In genomic region chr1:234613128-234613875, GRCh38 we compare ENCODE assay signal across 8 cellular contexts. TPM values are rescaled to one million over a fixed set of nuclear protein-coding genes. Genes with fewer than 3 reads are reported as not detected.
DNase-seq lines count a peak whose midpoint lies in the region; ATAC-seq, FAIRE-seq and TF ChIP-seq lines count a peak whose summit lies in the region.

No MANE protein-coding gene starts in this region.

- in situ Hi-C loops in HepG2 (cut with HindIII; ENCODE audit: extremely low pct_ligation_motif_present, low pct_unique_long_range_greater_than_20kb): loop anchor here (5.0 kb wide), 4 partner anchors 104 to 459 kb away; no protein-coding TSS in a partner anchor

- CTCF ChIA-PET in HepG2 (lab: Yijun Ruan, JAX; ENCODE audit: low intra/inter-chr PET ratio, low total read pairs): no interaction called here

- H3K27me3 ChIP-seq in adrenal gland (no peaks in the 10 kb centered on the region), HepG2 (ENCODE audit: control insufficient read depth in 1 of 2, insufficient read depth in 2 of 2, low read length in 2 of 2) (no peaks in the 10 kb centered on the region; a peak in 1 of 5 replicates), testis (no peaks in the 10 kb centered on the region)

- POLR2A ChIA-PET in HepG2 (lab: Yijun Ruan, JAX): interaction anchor here (0.7 to 9.7 kb wide), 45 partner anchors 8 to 470 kb away, joined by 3 to 1137 read pairs (median 15); no protein-coding TSS in a partner anchor

- WGBS in adrenal gland, 4 donors: 13 to 18% (median 17%) methylated on average over 12 of the region's 12 CpGs
- WGBS in HepG2 (ENCODE audit: low lambda C conversion rate): 2% methylated on average over 12 of the region's 12 CpGs
- 21 to 26% methylated on average over 12 of the region's 12 CpGs for WGBS in testis, 2 donors

- H3K79me2 ChIP-seq in HepG2 (ENCODE audit: insufficient read depth, low read length): peaks cover 10% of the 10 kb centered on the region

- intact Hi-C loops in adrenal gland (cut with DNase I) (loop anchor here (5.0 kb wide), 2 partner anchors 109 to 364 kb away; no protein-coding TSS in a partner anchor), HepG2 (cut with micrococcal nuclease; ENCODE audit: unreplicated experiment) (loop anchor here (2.0 to 5.0 kb wide), 4 partner anchors 69 to 469 kb away; no protein-coding TSS in a partner anchor), testis (cut with DNase I; ENCODE audit: low total_unique reads) (loop anchor here (2.0 to 10.0 kb wide), 3 partner anchors 111 to 469 kb away; no protein-coding TSS in a partner anchor)

- H3K36me3 ChIP-seq in adrenal gland (replicated peaks in 1 of 2) (peaks cover 0 to 4% of the 10 kb centered on the region in 2 donors), HepG2 (replicated peaks in 1 of 2; ENCODE audit: control insufficient read depth in 1 of 2, insufficient read depth in 2 of 2, low read length in 2 of 2) (no peaks in the 10 kb centered on the region), testis (ENCODE audit: low read depth, missing control alignments) (no peaks in the 10 kb centered on the region)

- DNase-seq in NCI-H748 (lab: John Stamatoyannopoulos, UW; ENCODE audit: unreplicated experiment): peak; percentile 47
- DNase-seq in NCI-H748 treated with DMSO at 0.1 percent for 48 hours (lab: John Stamatoyannopoulos, UW): no peak
- DNase-seq in NCI-H345 treated with DMSO at 0.1 percent for 48 hours (lab: John Stamatoyannopoulos, UW; ENCODE audit: unreplicated experiment): peak; percentile 73
- DNase-seq in adrenal gland: peak in 2 of 7 donors; percentile 30 to 32
- peak; percentile 55 for DNase-seq in HepG2 (ENCODE audit: low spot score)
- DNase-seq in testis: no peak
- no peak for DNase-seq in NCI-H1930 (lab: John Stamatoyannopoulos, UW)

- BruUV-seq in HepG2 (replicated peaks; lab: Mats Ljungman, UMichigan): TSS peak; percentile 91

- ATAC-seq in HepG2 (no peak), GM19324 (IDR thresholded peaks at IDR 0.05; ENCODE audit: low FRiP score, unreplicated experiment) (no peak)

- no peaks in the 10 kb centered on the region for H3K9me3 ChIP-seq in adrenal gland (replicated peaks in 1 of 3)
- no peaks in the 10 kb centered on the region for H3K9me3 ChIP-seq in HepG2 (ENCODE audit: low read length)
- no peaks in the 10 kb centered on the region for H3K9me3 ChIP-seq in testis

- H3K4me3 ChIP-seq in adrenal gland (peak overlapping the region in 1 of 4 donors; percentile 48), HepG2 (replicated peaks in 1 of 3; ENCODE audit: insufficient read depth in 1 of 3, low read depth in 2 of 3, low read length in 3 of 3) (peak overlapping the region; percentile 8 to 54 (median 16); a peak in 5 of 6 replicates), testis (peak overlapping the region in 1 of 2 donors; percentile 61)

- peak overlapping the region; percentile 93 for H3K9ac ChIP-seq in HepG2 (ENCODE audit: insufficient read depth, low read depth, low read length)

- H3K4me1 ChIP-seq in adrenal gland (replicated peaks in 1 of 2) (peaks cover 31 to 35% of the 10 kb centered on the region in 2 donors), HepG2 (ENCODE audit: insufficient read depth, low read length) (peaks cover 74% of the 10 kb centered on the region), testis (peaks cover 36% of the 10 kb centered on the region)

- TF ChIP-seq CTCF in adrenal gland (IDR thresholded peaks at IDR 0.05) (no peak), HepG2 (CRISPR knock-in tag; IDR thresholded peaks at IDR 0.05) (no peak), testis (IDR thresholded peaks at IDR 0.05) (no peak)

- peak overlapping the region; percentile 97 to 100 (median 100) for H3K27ac ChIP-seq in adrenal gland
- H3K27ac ChIP-seq in HepG2 (ENCODE audit: extremely low read length, insufficient read depth, low read length): peak overlapping the region; percentile 99
- peak overlapping the region; percentile 89 to 97 for H3K27ac ChIP-seq in testis

- H2AFZ ChIP-seq in HepG2 (ENCODE audit: low read length): no peak overlapping the region

- TF ChIP-seq POLR2A in adrenal gland (IDR thresholded peaks at IDR 0.05) (no peak), HepG2 (IDR thresholded peaks at IDR 0.05; ENCODE audit: insufficient read depth in 1 of 2, low read depth in 2 of 2, low read length in 2 of 2) (peak in 1 of 2 experiments; percentile 80; a peak in 2 of 4 replicates), testis (IDR thresholded peaks at IDR 0.05) (no peak)

- H3K4me2 ChIP-seq in HepG2 (ENCODE audit: low read depth, low read length): peak overlapping the region; percentile 97

- no peak for FAIRE-seq in HepG2 (lab: Jason Lieb, UNC)

- H4K20me1 ChIP-seq in HepG2 (ENCODE audit: insufficient read depth, low read length): no peaks in the 10 kb centered on the region

- peak in 1 of 2 experiments; percentile 77; a peak in 2 of 4 replicates for TF ChIP-seq EP300 in HepG2 (IDR thresholded peaks at IDR 0.05; ENCODE audit: low read depth in 2 of 2, low read length in 2 of 2)
- TF ChIP-seq EP300 in HepG2 (CRISPR knock-in tag; IDR thresholded peaks at IDR 0.05; ENCODE audit: borderline replicate concordance): peak; percentile 71; the same call in 1 of the 2 replicates

- no peak for TF ChIP-seq RAD21 in HepG2 (CRISPR knock-in tag; IDR thresholded peaks at IDR 0.05)

TF ChIP-seq in HepG2, 621 proteins besides CTCF, POLR2A, EP300 and RAD21 (continues in another document):
- no peak for TF ChIP-seq NR2F2 (IDR thresholded peaks at IDR 0.05; ENCODE audit: borderline replicate concordance, low read depth)
- TF ChIP-seq BCL6 (CRISPR knock-in tag; IDR thresholded peaks at IDR 0.05): peak; percentile 69
- TF ChIP-seq ZFP82 (CRISPR knock-in tag; IDR thresholded peaks at IDR 0.05; ENCODE audit: borderline replicate concordance): 0 out of 2 replicates have a peak, but pooled peaks have one; percentile 21
- no peak for TF ChIP-seq KDM2A (CRISPR knock-in tag; IDR thresholded peaks at IDR 0.05; ENCODE audit: borderline replicate concordance, low read depth)
- TF ChIP-seq ZNF816 (CRISPR knock-in tag; IDR thresholded peaks at IDR 0.05; ENCODE audit: borderline replicate concordance): peak; percentile 35; the same call in 1 of the 2 replicates
- TF ChIP-seq RBM22 (optimal IDR thresholded peaks at IDR 0.05; ENCODE audit: low read length): peak; percentile 98
- peak; percentile 33 for TF ChIP-seq ZNF18 (CRISPR knock-in tag; IDR thresholded peaks at IDR 0.05; ENCODE audit: insufficient replicate concordance)

RNA-seq across cellular contexts. Expression of gene IRF2BP2, which starts 3.3 kb away (rescaled TPM):
- total RNA-seq in adrenal gland (100 to 1,000 TPM in 4 of 8 donors, 10 to 100 TPM in 4; 66.5 to 182 (median 102) TPM), HepG2 (2016; rRNA removed; fragmentation: Illumina TruSeq; extraction: Trizol) (127 and 147 TPM in 2 replicates), testis (10 to 100 TPM; 82.0 to 96.6 TPM)
- polyA plus RNA-seq in adrenal gland (10 to 100 TPM; 47.2 to 87.6 (median 67.4) TPM), HepG2 (2011; rRNA removed) (140 and 180 TPM in 2 replicates), testis (ENCODE audit: insufficient read depth, low read depth, low replicate concordance) (100 TPM)
- total RNA-seq in HepG2 (2016; cell fraction: cytosol; rRNA removed; fragmentation: Illumina TruSeq; extraction: Trizol; ENCODE audit: low read depth): 25.1 and 26.8 TPM in 2 replicates
- 104 and 154 TPM in 2 replicates for total RNA-seq in HepG2 (2016; cell fraction: insoluble cytoplasmic fraction; rRNA removed; fragmentation: Illumina TruSeq; extraction: Trizol)
- total RNA-seq in HepG2 (2016; cell fraction: membrane; rRNA removed; fragmentation: Illumina TruSeq; extraction: Trizol): 85.2 and 85.5 TPM in 2 replicates
- 132 and 141 TPM in 2 replicates for total RNA-seq in HepG2 (2016; cell fraction: nucleus; rRNA removed; fragmentation: Illumina TruSeq; extraction: Trizol)
- polyA plus RNA-seq in HepG2 (2011; cell fraction: cytosol; rRNA removed): 82.1 and 111 TPM in 2 replicates
- 491 and 557 TPM in 2 replicates for polyA plus RNA-seq in HepG2 (2011; cell fraction: nucleus; rRNA removed)
- 136 and 153 TPM in 2 replicates for polyA plus RNA-seq in HepG2 (2012)
- polyA plus RNA-seq in HepG2 (2016; cell fraction: cytosol; fragmentation: Illumina TruSeq; extraction: Trizol; ENCODE audit: low read depth): 22.4 and 23.1 TPM in 2 replicates
- polyA plus RNA-seq in HepG2 (2016; cell fraction: insoluble cytoplasmic fraction; fragmentation: Illumina TruSeq; extraction: Trizol; ENCODE audit: low read depth): 127 and 168 TPM in 2 replicates
- polyA plus RNA-seq in HepG2 (2016; cell fraction: membrane; fragmentation: Illumina TruSeq; extraction: Trizol; ENCODE audit: low read depth): 58.5 and 65.6 TPM in 2 replicates
- polyA plus RNA-seq in HepG2 (2016; cell fraction: nucleus; fragmentation: Illumina TruSeq; extraction: Trizol; ENCODE audit: insufficient read depth, low read depth): 293 and 322 TPM in 2 replicates
- 43.4 and 196 TPM in 2 replicates for polyA minus RNA-seq in HepG2 (2011; rRNA and poly(A)+ RNA removed; ENCODE audit: low replicate concordance)
- 155 and 170 TPM in 2 replicates for polyA minus RNA-seq in HepG2 (2011; cell fraction: cytosol; rRNA and poly(A)+ RNA removed)
- polyA minus RNA-seq in HepG2 (2011; cell fraction: nucleus; rRNA and poly(A)+ RNA removed): 115 and 118 TPM in 2 replicates

Comparison
In these comparisons a context has a peak if more than half of its experiments do, and no peak if none do; other contexts are left out.
1. DNase-seq: peak in NCI-H748 (single experiment), NCI-H345 treated with DMSO at 0.1 percent for 48 hours (single experiment) and HepG2 (single experiment); none in NCI-H748 treated with DMSO at 0.1 percent for 48 hours (single experiment), testis (single experiment) and NCI-H1930 (0 of 2).
2. Peak in every context shown above with its lines, with median percentiles within 50 percentile points of each other: H3K27ac ChIP-seq.